ENCODE assay signal across 28 cellular contexts in the genomic region with DNA sequence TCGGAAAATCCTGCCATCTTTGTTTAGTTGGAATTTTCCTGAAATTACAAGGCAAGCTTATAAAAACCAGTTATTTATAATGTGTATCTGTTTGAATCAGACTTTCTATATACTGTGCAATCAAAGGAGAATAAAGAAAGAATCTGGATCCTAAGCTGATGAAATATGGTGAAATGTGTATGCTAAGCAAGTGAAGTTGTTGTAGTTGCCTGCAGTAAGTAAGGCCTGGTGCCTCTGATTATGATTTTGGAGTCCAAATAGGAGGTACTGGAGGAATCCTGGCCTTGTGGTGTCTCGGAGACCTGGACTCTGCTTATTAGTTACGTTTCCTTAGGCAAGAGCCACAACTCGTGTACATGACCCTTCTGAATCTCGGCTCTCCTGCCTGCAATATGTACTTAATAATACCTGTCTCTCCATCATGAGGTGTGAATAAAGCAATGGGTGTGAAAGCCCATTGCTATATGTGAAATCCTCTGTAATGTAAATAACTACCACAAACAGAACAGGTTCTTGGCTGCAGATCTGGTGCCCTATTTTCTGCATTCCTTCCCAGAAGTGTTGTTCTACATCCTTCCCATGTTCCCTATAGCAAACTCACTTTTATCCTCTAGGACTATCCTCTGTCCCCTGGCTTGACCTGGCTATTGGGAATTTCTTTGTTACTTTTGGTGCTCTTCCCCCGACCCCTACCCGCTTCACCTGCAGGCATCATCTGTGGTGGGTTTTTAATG. TPM values are rescaled to one million over a fixed set of nuclear protein-coding genes. Genes with fewer than 3 reads are reported as not detected.
"Had no signal": no experiment of that assay in that cellular context is flagged by ENCODE, and none has a peak within 500 bp of the region (broad histone marks: within the 10 kb centered on the region; RNA-seq: fewer than 3 reads in every experiment).

No MANE protein-coding gene starts in this region.

- H3K27ac Mint-ChIP-seq: activated B cell treated with CpG ODN at 0.5 μM for 24 hours; activated CD4-positive, alpha-beta memory T cell treated with anti-CD3 and anti-CD28 coated beads, Interleukin-2, amount 10 ng/mL, durations not matched to agents 7 days and 5 days; activated CD4-positive, alpha-beta T cell treated with anti-CD3 and anti-CD28 coated beads for 36 hours; activated naive CD4-positive, alpha-beta T cell treated with anti-CD3 and anti-CD28 coated beads for 36 hours; activated naive CD8-positive, alpha-beta T cell; activated T-helper 17 cell treated with anti-CD3 and anti-CD28 coated beads, Interleukin-2, amount 50 U/mL, for 72 hours; T-helper 17 cell had no signal

- H3K27me3 ChIP-seq: brain microvascular endothelial cell, cardiac muscle cell had no signal

- ATAC-seq: activated CD4-positive, alpha-beta T cell treated with anti-CD3 and anti-CD28 coated beads for 36 hours; activated T-helper 17 cell treated with anti-CD3 and anti-CD28 coated beads, Interleukin-2, amount 50 U/mL, for 72 hours; PC-3; T-helper 17 cell had no signal

- H3K27me3 Mint-ChIP-seq: activated B cell treated with CpG ODN at 0.5 μM for 24 hours; activated CD4-positive, alpha-beta memory T cell treated with anti-CD3 and anti-CD28 coated beads, Interleukin-2, amount 10 ng/mL, durations not matched to agents 7 days and 5 days; activated naive CD8-positive, alpha-beta T cell; T-helper 17 cell had no signal

- H3K4me3 ChIP-seq: cardiac muscle cell had no signal

- H3K27ac ChIP-seq: brain microvascular endothelial cell, cardiac muscle cell had no signal

- H3K36me3 Mint-ChIP-seq: activated naive CD8-positive, alpha-beta T cell had no signal

- H3K9me3 Mint-ChIP-seq: activated B cell treated with CpG ODN at 0.5 μM for 24 hours; activated CD4-positive, alpha-beta memory T cell treated with anti-CD3 and anti-CD28 coated beads, Interleukin-2, amount 10 ng/mL, durations not matched to agents 7 days and 5 days had no signal

- H3K4me3 Mint-ChIP-seq: activated B cell treated with CpG ODN at 0.5 μM for 24 hours; activated CD4-positive, alpha-beta memory T cell treated with anti-CD3 and anti-CD28 coated beads, Interleukin-2, amount 10 ng/mL, durations not matched to agents 7 days and 5 days; activated CD4-positive, alpha-beta T cell treated with anti-CD3 and anti-CD28 coated beads for 36 hours; activated naive CD4-positive, alpha-beta T cell treated with anti-CD3 and anti-CD28 coated beads for 36 hours; activated naive CD8-positive, alpha-beta T cell; activated T-helper 17 cell treated with anti-CD3 and anti-CD28 coated beads, Interleukin-2, amount 50 U/mL, for 72 hours; T-helper 17 cell had no signal

- H3K4me1 Mint-ChIP-seq: activated B cell treated with CpG ODN at 0.5 μM for 24 hours; activated CD4-positive, alpha-beta memory T cell treated with anti-CD3 and anti-CD28 coated beads, Interleukin-2, amount 10 ng/mL, durations not matched to agents 7 days and 5 days; activated CD4-positive, alpha-beta T cell treated with anti-CD3 and anti-CD28 coated beads for 36 hours; activated T-helper 17 cell treated with anti-CD3 and anti-CD28 coated beads, Interleukin-2, amount 50 U/mL, for 72 hours; T-helper 17 cell had no signal

- DNase-seq: activated B cell treated with CpG ODN at 0.5 μM for 24 hours; activated CD4-positive, alpha-beta memory T cell treated with anti-CD3 and anti-CD28 coated beads, Interleukin-2, amount 10 ng/mL, durations not matched to agents 7 days and 5 days; activated CD4-positive, alpha-beta T cell treated with anti-CD3 and anti-CD28 coated beads for 36 hours; activated CD4-positive, alpha-beta T cell treated with anti-CD3 and anti-CD28 coated beads, Interleukin-2, amount 50 U/mL, for 1 hour; activated gamma-delta T cell; activated naive CD4-positive, alpha-beta T cell treated with anti-CD3 and anti-CD28 coated beads for 36 hours; activated T-cell treated with anti-CD3 and anti-CD28 coated beads for 4 hours; activated T-cell treated with anti-CD3 and anti-CD28 coated beads, Interleukin-2, amount 50 U/mL, for 48 hours; brain microvascular endothelial cell; NCI-H1048; NCI-H146; NCI-H187 treated with DMSO at 0.1 percent for 48 hours; NCI-H2081 treated with DMSO at 0.1 percent for 48 hours; NCI-H345; NCI-H510A treated with DMSO at 0.1 percent for 48 hours; NCI-H69; NK-92 treated with Interleukin-12 subunit alpha and Interleukin-12 subunit beta, amount 100 ng/mL, for 24 hours; PC-3; SHP77 treated with DMSO at 0.1 percent for 48 hours; T-helper 17 cell; T-helper 9 cell had no signal

- H3K36me3 ChIP-seq: brain microvascular endothelial cell, cardiac muscle cell had no signal

RNA-seq across cellular contexts. Expression of gene FREM3, which starts 13.2 kb away (rescaled TPM):
- total RNA-seq: activated B cell treated with CpG ODN at 0.5 μM for 24 hours; activated CD4-positive, alpha-beta memory T cell treated with anti-CD3 and anti-CD28 coated beads, Interleukin-2, amount 10 ng/mL, durations not matched to agents 7 days and 5 days; activated CD4-positive, alpha-beta T cell treated with anti-CD3 and anti-CD28 coated beads for 36 hours; activated CD8-positive, alpha-beta memory T cell treated with anti-CD3 and anti-CD28 coated beads for 36 hours; activated naive CD4-positive, alpha-beta T cell treated with anti-CD3 and anti-CD28 coated beads for 36 hours; activated T-helper 17 cell treated with anti-CD3 and anti-CD28 coated beads, Interleukin-2, amount 50 U/mL, for 72 hours; cardiac muscle cell; LHCN-M2; M059J; PC-3; SK-MEL-5 had no signal
- polyA plus RNA-seq: cardiac muscle cell had no signal
